Comparison of ENCODE assay signal across 1 cellular context in the genomic region with DNA sequence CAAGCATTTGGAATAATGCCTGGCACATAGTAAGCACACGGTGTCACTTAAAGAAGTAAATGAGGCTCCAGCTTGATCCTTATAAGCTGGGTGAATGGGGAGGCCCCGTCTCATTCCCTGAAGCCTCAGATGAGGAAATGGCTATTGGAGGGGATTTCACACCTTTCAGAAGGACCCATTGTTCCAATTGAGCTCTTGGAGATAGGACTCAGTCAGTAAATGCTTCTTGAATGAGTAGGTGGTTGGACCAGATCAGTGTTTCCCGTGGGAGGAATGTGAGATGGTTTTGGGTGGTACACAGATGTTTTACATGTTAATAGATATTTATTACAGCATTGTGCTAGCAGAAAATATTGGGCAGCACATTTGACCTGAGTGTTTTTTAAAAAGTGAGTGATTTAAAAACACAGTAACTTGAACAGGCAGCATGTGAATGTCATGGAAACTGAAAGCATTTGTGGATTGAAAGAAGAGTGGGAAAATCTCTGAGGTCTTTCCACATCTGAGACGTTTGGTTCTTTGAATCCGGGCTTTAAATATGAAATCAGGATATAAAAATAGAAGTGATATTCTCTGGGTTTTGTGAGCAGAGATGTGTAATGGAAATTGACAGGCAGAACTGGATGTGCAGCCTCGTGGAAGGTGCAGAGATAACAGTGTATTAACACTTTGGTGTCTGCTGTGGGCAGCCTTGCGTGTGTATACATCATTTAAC.
A peak's percentile ranks its signal among the peaks of the same experiment; 100 is the strongest.
TF ChIP-seq lines count a peak whose summit lies in the region.

No MANE protein-coding gene starts in this region.

TF ChIP-seq in IMR-90, 13 proteins besides CTCF, POLR2A, EP300 and RAD21:
- no peak for TF ChIP-seq RCOR1 (IDR thresholded peaks at IDR 0.05; ENCODE audit: insufficient replicate concordance, low read length)
- TF ChIP-seq NFE2L2 (IDR thresholded peaks at IDR 0.05; ENCODE audit: low read depth, low read length): no peak
- TF ChIP-seq, protein P1, sequence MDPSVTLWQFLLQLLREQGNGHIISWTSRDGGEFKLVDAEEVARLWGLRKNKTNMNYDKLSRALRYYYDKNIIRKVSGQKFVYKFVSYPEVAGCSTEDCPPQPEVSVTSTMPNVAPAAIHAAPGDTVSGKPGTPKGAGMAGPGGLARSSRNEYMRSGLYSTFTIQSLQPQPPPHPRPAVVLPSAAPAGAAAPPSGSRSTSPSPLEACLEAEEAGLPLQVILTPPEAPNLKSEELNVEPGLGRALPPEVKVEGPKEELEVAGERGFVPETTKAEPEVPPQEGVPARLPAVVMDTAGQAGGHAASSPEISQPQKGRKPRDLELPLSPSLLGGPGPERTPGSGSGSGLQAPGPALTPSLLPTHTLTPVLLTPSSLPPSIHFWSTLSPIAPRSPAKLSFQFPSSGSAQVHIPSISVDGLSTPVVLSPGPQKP (IDR thresholded peaks at IDR 0.05; ENCODE audit: borderline replicate concordance, low read depth, low read length): no peak
- 0 out of 2 replicates have a peak, but pooled peaks have one; percentile 6 for TF ChIP-seq FOS (IDR thresholded peaks at IDR 0.05; ENCODE audit: low read depth, low read length)
- TF ChIP-seq BHLHE40 (IDR thresholded peaks at IDR 0.05; ENCODE audit: low read depth, low read length): no peak
TF ChIP-seq in IMR-90: peak in this region for 1.
